Comparison of ENCODE assay signal across 8 cellular contexts in genomic region chr13:110706570-110707378, GRCh38. TPM values are rescaled to one million over a fixed set of nuclear protein-coding genes. Genes with fewer than 3 reads are reported as not detected.
DNase-seq lines count a peak whose midpoint lies in the region; ATAC-seq and TF ChIP-seq lines count a peak whose summit lies in the region.

No MANE protein-coding gene starts in this region.

- ATAC-seq in GM21381 (IDR thresholded peaks at IDR 0.05; ENCODE audit: unreplicated experiment), result peak; percentile 0
- no peak for ATAC-seq in effector memory CD8-positive, alpha-beta T cell (replicated peaks)

- peak overlapping the region; percentile 72 to 78 for H3K27ac Mint-ChIP-seq in effector memory CD8-positive, alpha-beta T cell

- H3K4me1 Mint-ChIP-seq in effector memory CD8-positive, alpha-beta T cell (ENCODE audit: low read depth in 2 of 2), result peaks cover 22 to 29% of the 10 kb centered on the region in 2 donors

- WGBS in trophoblast cell (ENCODE audit: extremely low coverage, insufficient coverage, insufficient read length), result no CpG with 5 or more reads among the region's 9 CpGs

- no peak overlapping the region for H2BK120ac ChIP-seq in trophoblast cell (ENCODE audit: insufficient read depth, low read length, poor library complexity)

- peak overlapping the region; percentile 81 for H3K4me3 ChIP-seq in Loucy (ENCODE audit: low read length, poor library complexity, severe bottlenecking)
- peak overlapping the region; percentile 73 for H3K4me3 ChIP-seq in trophoblast cell (ENCODE audit: low read depth, low read length)

- H3K4me3 Mint-ChIP-seq in effector memory CD8-positive, alpha-beta T cell, result peak overlapping the region; percentile 88 to 90

- H3K36me3 ChIP-seq in Loucy (ENCODE audit: insufficient read depth, low read length), result no peaks in the 10 kb centered on the region
- H3K36me3 ChIP-seq in trophoblast cell (ENCODE audit: control insufficient read depth in 1 of 2, insufficient read depth in 2 of 2, low read length in 2 of 2), result peaks cover 0 to 6% of the 10 kb centered on the region in 2 experiments

- H3K4me1 ChIP-seq in Loucy (ENCODE audit: insufficient read depth, low read length, poor library complexity, severe bottlenecking), result peaks cover 46% of the 10 kb centered on the region
- H3K4me1 ChIP-seq in trophoblast cell (ENCODE audit: control insufficient read depth in 1 of 2, insufficient read depth in 2 of 2, low read length in 2 of 2), result peaks cover 3 to 13% of the 10 kb centered on the region in 2 experiments

- peaks cover 18% of the 10 kb centered on the region for H3F3A ChIP-seq in Loucy (ENCODE audit: low read depth)

- peak overlapping the region; percentile 100 for H3K23ac ChIP-seq in trophoblast cell (ENCODE audit: low read length)

- peak overlapping the region; percentile 21 for H3K27ac ChIP-seq in trophoblast cell (ENCODE audit: low read depth, low read length)

- H3K9me3 Mint-ChIP-seq in effector memory CD8-positive, alpha-beta T cell, result no peaks in the 10 kb centered on the region

- no peak overlapping the region for H3K18ac ChIP-seq in trophoblast cell (ENCODE audit: low read length)

- H3K79me1 ChIP-seq in trophoblast cell (ENCODE audit: low read length), result peaks cover 3% of the 10 kb centered on the region

- peak overlapping the region; percentile 5 for H4K8ac ChIP-seq in trophoblast cell (ENCODE audit: low read depth, low read length)

- H3K9ac ChIP-seq in Loucy (ENCODE audit: low read depth, low read length, poor library complexity, severe bottlenecking) (peak overlapping the region; percentile 70), trophoblast cell (ENCODE audit: low read length) (peak overlapping the region; percentile 75)

- H2BK12ac ChIP-seq in trophoblast cell (ENCODE audit: low read length), result no peak overlapping the region

- no peaks in the 10 kb centered on the region for H3K9me3 ChIP-seq in Loucy (ENCODE audit: insufficient read depth, low read depth, low read length)
- H3K9me3 ChIP-seq in trophoblast cell (ENCODE audit: insufficient read depth, low read depth, low read length), result peaks cover 7% of the 10 kb centered on the region

- no peaks in the 10 kb centered on the region for H3K27me3 Mint-ChIP-seq in effector memory CD8-positive, alpha-beta T cell

- TF ChIP-seq CTCF in Loucy (conservative IDR thresholded peaks at IDR 0.05; ENCODE audit: low read length), result no peak

- H4K12ac ChIP-seq in trophoblast cell (ENCODE audit: low read depth, low read length), result no peak overlapping the region

- DNase-seq in effector memory CD8-positive, alpha-beta T cell, result no peak
- DNase-seq in trophoblast cell, result peak; percentile 42 to 68
- DNase-seq in hepatic stellate cell (ENCODE audit: low spot score), result no peak
- no peak for DNase-seq in NCI-H2107 treated with DMSO at 0.1 percent for 48 hours (lab: John Stamatoyannopoulos, UW; ENCODE audit: unreplicated experiment)
- DNase-seq in KG1 (lab: John Stamatoyannopoulos, UW), result no peak
- no peak for DNase-seq in GDM1 (lab: John Stamatoyannopoulos, UW)

- H3K36me3 Mint-ChIP-seq in effector memory CD8-positive, alpha-beta T cell (ENCODE audit: insufficient read depth), result peaks cover 14% of the 10 kb centered on the region

- H2BK5ac ChIP-seq in trophoblast cell (ENCODE audit: low read depth, low read length, poor library complexity), result no peak overlapping the region

- peaks cover 14% of the 10 kb centered on the region for H4K20me1 ChIP-seq in Loucy (ENCODE audit: insufficient read depth, low read length, poor library complexity, severe bottlenecking)

- no peak overlapping the region for H4K91ac ChIP-seq in trophoblast cell (ENCODE audit: low read depth, low read length)

- peaks cover 61% of the 10 kb centered on the region for H3K79me2 ChIP-seq in Loucy (ENCODE audit: insufficient read depth, low read length)
- H3K79me2 ChIP-seq in trophoblast cell (ENCODE audit: control insufficient read depth, insufficient read depth, low read length, poor library complexity), result peaks cover 3% of the 10 kb centered on the region

- no peak overlapping the region for H3K4ac ChIP-seq in trophoblast cell (ENCODE audit: low read depth, low read length)

- H3K4me2 ChIP-seq in Loucy (ENCODE audit: low read depth, low read length, poor library complexity, severe bottlenecking), result peak overlapping the region; percentile 92
- peak overlapping the region; percentile 86 for H3K4me2 ChIP-seq in trophoblast cell (ENCODE audit: low read length)

- no peaks in the 10 kb centered on the region for H3K9me2 ChIP-seq in Loucy (replicated peaks; ENCODE audit: low read depth, low read length)

- H3K27me3 ChIP-seq in Loucy (ENCODE audit: insufficient read depth, low read length, poor library complexity, severe bottlenecking) (no peaks in the 10 kb centered on the region), trophoblast cell (ENCODE audit: insufficient read depth, low read length) (no peaks in the 10 kb centered on the region)

- peak overlapping the region; percentile 12 for H3K14ac ChIP-seq in trophoblast cell (ENCODE audit: low read length)

- H2AK5ac ChIP-seq in trophoblast cell (ENCODE audit: low read length), result no peak overlapping the region

- H2AFZ ChIP-seq in Loucy (ENCODE audit: low read length), result peak overlapping the region; percentile 80; the same call in 1 of the 2 replicates
- no peak overlapping the region for H2AFZ ChIP-seq in trophoblast cell (ENCODE audit: insufficient read depth, low read length, poor library complexity)

RNA-seq across cellular contexts. Expression of gene CARS2, which starts 0.9 kb away (rescaled TPM):
- 31.3 and 31.8 TPM in 2 replicates for polyA plus RNA-seq in trophoblast cell (2013)

RNA-seq across cellular contexts. Expression of gene ING1, which starts 6.7 kb away (rescaled TPM):
- polyA plus RNA-seq in trophoblast cell (2013), result 21.1 and 21.2 TPM in 2 replicates

Comparison
In these comparisons a context has a peak if more than half of its experiments do, and no peak if none do; other contexts are left out.
1. DNase-seq: peak in trophoblast cell (2 of 2); none in effector memory CD8-positive, alpha-beta T cell (0 of 3), hepatic stellate cell (single experiment), NCI-H2107 treated with DMSO at 0.1 percent for 48 hours (single experiment), KG1 (single experiment) and GDM1 (single experiment).